In the genomic region with DNA sequence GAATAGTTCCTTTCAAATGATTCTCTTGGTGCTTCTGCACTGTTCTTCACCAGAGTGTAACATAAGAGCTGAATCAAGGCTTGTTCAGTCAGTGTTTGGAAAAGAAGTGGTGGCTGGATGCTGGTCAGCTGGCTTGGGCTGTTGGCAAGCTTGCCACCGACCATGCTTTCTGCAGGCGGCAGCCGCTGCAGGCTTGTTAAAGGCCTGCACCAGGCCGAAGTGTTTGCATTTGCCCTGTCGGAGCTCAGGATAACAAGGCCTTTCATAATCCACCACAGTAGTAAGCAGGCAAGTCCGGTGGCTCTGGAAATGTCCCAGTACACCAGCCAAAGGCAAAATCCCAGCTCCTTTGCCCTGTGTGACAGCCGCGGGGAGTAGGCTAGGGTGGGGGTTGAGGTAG, we compare ENCODE assay signal across 1 cellular context.
TF ChIP-seq lines count a peak whose summit lies in the region.

No MANE protein-coding gene starts in this region.

TF ChIP-seq in HepG2, 621 proteins besides CTCF, POLR2A, EP300 and RAD21 (continued from another document and continues in another):
- TF ChIP-seq TERF1 (CRISPR knock-in tag; IDR thresholded peaks at IDR 0.05) (no peak), ZNF329 (CRISPR knock-in tag; IDR thresholded peaks at IDR 0.05; ENCODE audit: low read depth) (0 out of 2 replicates have a peak, but pooled peaks have one; percentile 36), TCF7 (IDR thresholded peaks at IDR 0.05; ENCODE audit: low read depth) (no peak), ZNF75D (CRISPR knock-in tag; IDR thresholded peaks at IDR 0.05; ENCODE audit: borderline replicate concordance) (no peak), ATF3 (CRISPR knock-in tag; IDR thresholded peaks at IDR 0.05) (no peak), ZNF263 (CRISPR knock-in tag; IDR thresholded peaks at IDR 0.05) (no peak), RBM39 (IDR thresholded peaks at IDR 0.05; ENCODE audit: low read depth, low read length, poor library complexity, severe bottlenecking) (no peak), WIZ (CRISPR knock-in tag; IDR thresholded peaks at IDR 0.05) (0 out of 2 replicates have a peak, but pooled peaks have one; percentile 36), NFATC3 (CRISPR knock-in tag; IDR thresholded peaks at IDR 0.05) (no peak), ERF (CRISPR knock-in tag; IDR thresholded peaks at IDR 0.05) (no peak), DPF2 (CRISPR knock-in tag; IDR thresholded peaks at IDR 0.05; ENCODE audit: borderline replicate concordance, low read depth) (no peak), ZNF570 (CRISPR knock-in tag; IDR thresholded peaks at IDR 0.05; ENCODE audit: borderline replicate concordance) (no peak), ZBTB3 (CRISPR knock-in tag; IDR thresholded peaks at IDR 0.05; ENCODE audit: borderline replicate concordance, low read depth) (no peak), ZNF510 (CRISPR knock-in tag; IDR thresholded peaks at IDR 0.05; ENCODE audit: low read depth) (no peak), BCL6 (CRISPR knock-in tag; IDR thresholded peaks at IDR 0.05) (no peak), DMTF1 (CRISPR knock-in tag; IDR thresholded peaks at IDR 0.05) (no peak), ZNF143 (CRISPR knock-in tag; IDR thresholded peaks at IDR 0.05) (no peak), CEBPG (CRISPR knock-in tag; IDR thresholded peaks at IDR 0.05) (peak; percentile 50; the same call in 1 of the 2 replicates), TFDP2 (CRISPR knock-in tag; IDR thresholded peaks at IDR 0.05) (no peak), MBNL3 (CRISPR knock-in tag; conservative IDR thresholded peaks at IDR 0.05) (no peak), ZNF296 (CRISPR knock-in tag; conservative IDR thresholded peaks at IDR 0.05) (no peak), THYN1 (CRISPR knock-in tag; IDR thresholded peaks at IDR 0.05; ENCODE audit: borderline replicate concordance, low read depth) (no peak), NR2F6 (IDR thresholded peaks at IDR 0.05) (no peak), NR2F6 (CRISPR knock-in tag; IDR thresholded peaks at IDR 0.05) (0 out of 2 replicates have a peak, but pooled peaks have one; percentile 17), RCOR2 (CRISPR knock-in tag; IDR thresholded peaks at IDR 0.05) (no peak), ZNF3 (CRISPR knock-in tag; IDR thresholded peaks at IDR 0.05) (no peak), TSC22D2 (CRISPR knock-in tag; IDR thresholded peaks at IDR 0.05; ENCODE audit: borderline replicate concordance) (peak; percentile 76; the same call in 1 of the 2 replicates), ZNF556 (CRISPR knock-in tag; IDR thresholded peaks at IDR 0.05; ENCODE audit: borderline replicate concordance) (no peak), U2AF2 (IDR thresholded peaks at IDR 0.05; ENCODE audit: low read depth, low read length) (no peak), POGK (CRISPR knock-in tag; conservative IDR thresholded peaks at IDR 0.05) (no peak; the same call in 1 of the 2 replicates), SOX5 (CRISPR knock-in tag; IDR thresholded peaks at IDR 0.05; ENCODE audit: borderline replicate concordance) (peak; percentile 34; the same call in 1 of the 2 replicates), MTF2 (CRISPR knock-in tag; IDR thresholded peaks at IDR 0.05; ENCODE audit: borderline replicate concordance) (no peak), GATA4 (IDR thresholded peaks at IDR 0.05; ENCODE audit: borderline replicate concordance, low read depth) (no peak), HMGA1 (CRISPR knock-in tag; conservative IDR thresholded peaks at IDR 0.05) (no peak), ZNF260 (CRISPR knock-in tag; IDR thresholded peaks at IDR 0.05; ENCODE audit: borderline replicate concordance, low read depth) (no peak), ZNF772 (CRISPR knock-in tag; IDR thresholded peaks at IDR 0.05) (no peak)
- TF ChIP-seq, protein P1, sequence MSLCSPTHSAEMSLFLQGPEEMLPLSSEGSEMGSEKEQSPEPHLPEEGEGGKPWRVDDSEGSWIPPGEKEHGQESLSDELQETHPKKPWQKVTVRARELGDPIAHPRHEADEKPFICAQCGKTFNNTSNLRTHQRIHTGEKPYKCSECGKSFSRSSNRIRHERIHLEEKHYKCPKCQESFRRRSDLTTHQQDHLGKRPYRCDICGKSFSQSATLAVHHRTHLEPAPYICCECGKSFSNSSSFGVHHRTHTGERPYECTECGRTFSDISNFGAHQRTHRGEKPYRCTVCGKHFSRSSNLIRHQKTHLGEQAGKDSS (CRISPR knock-in tag; IDR thresholded peaks at IDR 0.05; ENCODE audit: borderline replicate concordance, low read depth): no peak
- TF ChIP-seq, protein P2, sequence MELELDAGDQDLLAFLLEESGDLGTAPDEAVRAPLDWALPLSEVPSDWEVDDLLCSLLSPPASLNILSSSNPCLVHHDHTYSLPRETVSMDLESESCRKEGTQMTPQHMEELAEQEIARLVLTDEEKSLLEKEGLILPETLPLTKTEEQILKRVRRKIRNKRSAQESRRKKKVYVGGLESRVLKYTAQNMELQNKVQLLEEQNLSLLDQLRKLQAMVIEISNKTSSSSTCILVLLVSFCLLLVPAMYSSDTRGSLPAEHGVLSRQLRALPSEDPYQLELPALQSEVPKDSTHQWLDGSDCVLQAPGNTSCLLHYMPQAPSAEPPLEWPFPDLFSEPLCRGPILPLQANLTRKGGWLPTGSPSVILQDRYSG (CRISPR knock-in tag; IDR thresholded peaks at IDR 0.05): peak; percentile 66; the same call in 1 of the 2 replicates
- TF ChIP-seq, protein P3, sequence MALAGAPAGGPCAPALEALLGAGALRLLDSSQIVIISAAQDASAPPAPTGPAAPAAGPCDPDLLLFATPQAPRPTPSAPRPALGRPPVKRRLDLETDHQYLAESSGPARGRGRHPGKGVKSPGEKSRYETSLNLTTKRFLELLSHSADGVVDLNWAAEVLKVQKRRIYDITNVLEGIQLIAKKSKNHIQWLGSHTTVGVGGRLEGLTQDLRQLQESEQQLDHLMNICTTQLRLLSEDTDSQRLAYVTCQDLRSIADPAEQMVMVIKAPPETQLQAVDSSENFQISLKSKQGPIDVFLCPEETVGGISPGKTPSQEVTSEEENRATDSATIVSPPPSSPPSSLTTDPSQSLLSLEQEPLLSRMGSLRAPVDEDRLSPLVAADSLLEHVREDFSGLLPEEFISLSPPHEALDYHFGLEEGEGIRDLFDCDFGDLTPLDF (CRISPR knock-in tag; IDR thresholded peaks at IDR 0.05): no peak
- TF ChIP-seq, protein P4, sequence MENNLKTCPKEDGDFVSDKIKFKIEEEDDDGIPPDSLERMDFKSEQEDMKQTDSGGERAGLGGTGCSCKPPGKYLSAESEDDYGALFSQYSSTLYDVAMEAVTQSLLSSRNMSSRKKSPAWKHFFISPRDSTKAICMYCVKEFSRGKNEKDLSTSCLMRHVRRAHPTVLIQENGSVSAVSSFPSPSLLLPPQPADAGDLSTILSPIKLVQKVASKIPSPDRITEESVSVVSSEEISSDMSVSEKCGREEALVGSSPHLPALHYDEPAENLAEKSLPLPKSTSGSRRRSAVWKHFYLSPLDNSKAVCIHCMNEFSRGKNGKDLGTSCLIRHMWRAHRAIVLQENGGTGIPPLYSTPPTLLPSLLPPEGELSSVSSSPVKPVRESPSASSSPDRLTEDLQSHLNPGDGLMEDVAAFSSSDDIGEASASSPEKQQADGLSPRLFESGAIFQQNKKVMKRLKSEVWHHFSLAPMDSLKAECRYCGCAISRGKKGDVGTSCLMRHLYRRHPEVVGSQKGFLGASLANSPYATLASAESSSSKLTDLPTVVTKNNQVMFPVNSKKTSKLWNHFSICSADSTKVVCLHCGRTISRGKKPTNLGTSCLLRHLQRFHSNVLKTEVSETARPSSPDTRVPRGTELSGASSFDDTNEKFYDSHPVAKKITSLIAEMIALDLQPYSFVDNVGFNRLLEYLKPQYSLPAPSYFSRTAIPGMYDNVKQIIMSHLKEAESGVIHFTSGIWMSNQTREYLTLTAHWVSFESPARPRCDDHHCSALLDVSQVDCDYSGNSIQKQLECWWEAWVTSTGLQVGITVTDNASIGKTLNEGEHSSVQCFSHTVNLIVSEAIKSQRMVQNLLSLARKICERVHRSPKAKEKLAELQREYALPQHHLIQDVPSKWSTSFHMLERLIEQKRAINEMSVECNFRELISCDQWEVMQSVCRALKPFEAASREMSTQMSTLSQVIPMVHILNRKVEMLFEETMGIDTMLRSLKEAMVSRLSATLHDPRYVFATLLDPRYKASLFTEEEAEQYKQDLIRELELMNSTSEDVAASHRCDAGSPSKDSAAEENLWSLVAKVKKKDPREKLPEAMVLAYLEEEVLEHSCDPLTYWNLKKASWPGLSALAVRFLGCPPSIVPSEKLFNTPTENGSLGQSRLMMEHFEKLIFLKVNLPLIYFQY (CRISPR knock-in tag; IDR thresholded peaks at IDR 0.05; ENCODE audit: borderline replicate concordance): no peak
- TF ChIP-seq, protein P5, sequence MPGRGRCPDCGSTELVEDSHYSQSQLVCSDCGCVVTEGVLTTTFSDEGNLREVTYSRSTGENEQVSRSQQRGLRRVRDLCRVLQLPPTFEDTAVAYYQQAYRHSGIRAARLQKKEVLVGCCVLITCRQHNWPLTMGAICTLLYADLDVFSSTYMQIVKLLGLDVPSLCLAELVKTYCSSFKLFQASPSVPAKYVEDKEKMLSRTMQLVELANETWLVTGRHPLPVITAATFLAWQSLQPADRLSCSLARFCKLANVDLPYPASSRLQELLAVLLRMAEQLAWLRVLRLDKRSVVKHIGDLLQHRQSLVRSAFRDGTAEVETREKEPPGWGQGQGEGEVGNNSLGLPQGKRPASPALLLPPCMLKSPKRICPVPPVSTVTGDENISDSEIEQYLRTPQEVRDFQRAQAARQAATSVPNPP (CRISPR knock-in tag; IDR thresholded peaks at IDR 0.05): no peak
- TF ChIP-seq, protein P6, sequence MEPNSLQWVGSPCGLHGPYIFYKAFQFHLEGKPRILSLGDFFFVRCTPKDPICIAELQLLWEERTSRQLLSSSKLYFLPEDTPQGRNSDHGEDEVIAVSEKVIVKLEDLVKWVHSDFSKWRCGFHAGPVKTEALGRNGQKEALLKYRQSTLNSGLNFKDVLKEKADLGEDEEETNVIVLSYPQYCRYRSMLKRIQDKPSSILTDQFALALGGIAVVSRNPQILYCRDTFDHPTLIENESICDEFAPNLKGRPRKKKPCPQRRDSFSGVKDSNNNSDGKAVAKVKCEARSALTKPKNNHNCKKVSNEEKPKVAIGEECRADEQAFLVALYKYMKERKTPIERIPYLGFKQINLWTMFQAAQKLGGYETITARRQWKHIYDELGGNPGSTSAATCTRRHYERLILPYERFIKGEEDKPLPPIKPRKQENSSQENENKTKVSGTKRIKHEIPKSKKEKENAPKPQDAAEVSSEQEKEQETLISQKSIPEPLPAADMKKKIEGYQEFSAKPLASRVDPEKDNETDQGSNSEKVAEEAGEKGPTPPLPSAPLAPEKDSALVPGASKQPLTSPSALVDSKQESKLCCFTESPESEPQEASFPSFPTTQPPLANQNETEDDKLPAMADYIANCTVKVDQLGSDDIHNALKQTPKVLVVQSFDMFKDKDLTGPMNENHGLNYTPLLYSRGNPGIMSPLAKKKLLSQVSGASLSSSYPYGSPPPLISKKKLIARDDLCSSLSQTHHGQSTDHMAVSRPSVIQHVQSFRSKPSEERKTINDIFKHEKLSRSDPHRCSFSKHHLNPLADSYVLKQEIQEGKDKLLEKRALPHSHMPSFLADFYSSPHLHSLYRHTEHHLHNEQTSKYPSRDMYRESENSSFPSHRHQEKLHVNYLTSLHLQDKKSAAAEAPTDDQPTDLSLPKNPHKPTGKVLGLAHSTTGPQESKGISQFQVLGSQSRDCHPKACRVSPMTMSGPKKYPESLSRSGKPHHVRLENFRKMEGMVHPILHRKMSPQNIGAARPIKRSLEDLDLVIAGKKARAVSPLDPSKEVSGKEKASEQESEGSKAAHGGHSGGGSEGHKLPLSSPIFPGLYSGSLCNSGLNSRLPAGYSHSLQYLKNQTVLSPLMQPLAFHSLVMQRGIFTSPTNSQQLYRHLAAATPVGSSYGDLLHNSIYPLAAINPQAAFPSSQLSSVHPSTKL (CRISPR knock-in tag; IDR thresholded peaks at IDR 0.05): peak; percentile 53
